Comparison of ENCODE assay signal across 23 cellular contexts in the genomic region with DNA sequence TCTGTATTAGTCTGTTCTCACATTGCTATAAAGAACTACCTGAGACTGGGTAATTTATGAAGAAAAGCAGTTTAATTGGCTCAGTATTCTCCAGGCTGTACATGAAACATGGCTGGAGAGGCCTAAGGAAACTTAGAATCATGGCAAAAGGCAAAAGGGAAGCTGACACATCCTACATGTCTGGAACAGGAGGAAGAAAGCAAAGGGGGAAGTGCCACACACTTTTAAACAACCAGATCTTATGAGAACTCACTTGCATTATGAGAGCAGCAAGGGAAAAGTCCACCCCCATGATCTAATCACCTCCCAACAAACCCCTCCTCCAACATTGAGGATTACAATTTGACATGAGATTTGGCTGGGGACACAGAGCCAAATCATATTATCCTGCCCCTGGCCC.
A peak's percentile ranks its signal among the peaks of the same experiment; 100 is the strongest.
DNase-seq lines count a peak whose midpoint lies in the region; ATAC-seq and TF ChIP-seq lines count a peak whose summit lies in the region.
"Had no signal": no experiment of that assay in that cellular context is flagged by ENCODE, and none has a peak within 500 bp of the region (broad histone marks: within the 10 kb centered on the region; RNA-seq: fewer than 3 reads in every experiment).

No MANE protein-coding gene starts in this region.

- H3K27me3 Mint-ChIP-seq in dendritic cell treated with granulocyte-macrophage colony-stimulating factor and Interleukin-4, amounts not matched to agents 40 ng/mL and 50 ng/mL, for 4 days: no peaks in the 10 kb centered on the region
- no peaks in the 10 kb centered on the region for H3K27me3 Mint-ChIP-seq in activated T-helper 1 cell treated with anti-CD3 and anti-CD28 coated beads, Interleukin-12 subunit alpha, Interleukin-12 subunit beta, Interleukin-2, Interleukin-4 antibody, amounts not matched to agents 30 ng/mL and 10 ng/mL and 1 ng/mL, durations not matched to agents 14 hours and 24 hours and 36 hours (ENCODE audit: insufficient read depth)

- TF ChIP-seq CTCF in NB4 (IDR thresholded peaks at IDR 0.05; ENCODE audit: low read depth, low read length): no peak

- peaks cover 6% of the 10 kb centered on the region for H3K36me3 Mint-ChIP-seq in dendritic cell treated with granulocyte-macrophage colony-stimulating factor and Interleukin-4, amounts not matched to agents 40 ng/mL and 50 ng/mL, for 4 days (ENCODE audit: low read depth)
- H3K36me3 Mint-ChIP-seq in activated T-helper 1 cell treated with anti-CD3 and anti-CD28 coated beads, Interleukin-12 subunit alpha, Interleukin-12 subunit beta, Interleukin-2, Interleukin-4 antibody, amounts not matched to agents 30 ng/mL and 10 ng/mL and 1 ng/mL, durations not matched to agents 14 hours and 24 hours and 36 hours (ENCODE audit: low read depth): no peaks in the 10 kb centered on the region

- intact Hi-C loops in dendritic cell treated with granulocyte-macrophage colony-stimulating factor and Interleukin-4, amounts not matched to agents 40 ng/mL and 50 ng/mL, for 4 days (cut with micrococcal nuclease): no loop called here
- intact Hi-C loops in activated T-helper 1 cell treated with anti-CD3 and anti-CD28 coated beads, Interleukin-12 subunit alpha, Interleukin-12 subunit beta, Interleukin-2, Interleukin-4 antibody, amounts not matched to agents 30 ng/mL and 10 ng/mL and 1 ng/mL, durations not matched to agents 14 hours and 24 hours and 36 hours (cut with micrococcal nuclease): no loop called here

- peaks cover 25% of the 10 kb centered on the region for H3K9me3 Mint-ChIP-seq in dendritic cell treated with granulocyte-macrophage colony-stimulating factor and Interleukin-4, amounts not matched to agents 40 ng/mL and 50 ng/mL, for 4 days
- H3K9me3 Mint-ChIP-seq in activated T-helper 1 cell treated with anti-CD3 and anti-CD28 coated beads, Interleukin-12 subunit alpha, Interleukin-12 subunit beta, Interleukin-2, Interleukin-4 antibody, amounts not matched to agents 30 ng/mL and 10 ng/mL and 1 ng/mL, durations not matched to agents 14 hours and 24 hours and 36 hours: peaks cover 18% of the 10 kb centered on the region

- ATAC-seq in HG02642 (IDR thresholded peaks at IDR 0.05; ENCODE audit: poor library complexity, unreplicated experiment): no peak
- ATAC-seq: GM12878, HCT116, K562 had no signal

- DNase-seq in AML-193 (lab: John Stamatoyannopoulos, UW) (peak; percentile 38 to 45), CD1c-positive myeloid dendritic cell (ENCODE audit: extremely low spot score) (peak; percentile 58), NB4 (ENCODE audit: low read depth) (peak; percentile 25), NCI-H187 treated with DMSO at 0.1 percent for 48 hours (lab: John Stamatoyannopoulos, UW) (no peak), NCI-H2107 treated with DMSO at 0.1 percent for 48 hours (lab: John Stamatoyannopoulos, UW; ENCODE audit: unreplicated experiment) (no peak)
- no peak for DNase-seq in activated T-helper 1 cell treated with anti-CD3 and anti-CD28 coated beads, Interleukin-12 subunit alpha, Interleukin-12 subunit beta, Interleukin-2, Interleukin-4 antibody, amounts not matched to agents 30 ng/mL and 10 ng/mL and 1 ng/mL, durations not matched to agents 14 hours and 24 hours and 36 hours (ENCODE audit: low spot score)
- DNase-seq: C1 segment of cervical spinal cord, DMS 273 treated with DMSO at 0.1 percent for 48 hours, GDM1, GOT3, NCI-H1105, NCI-H2081 treated with DMSO at 0.1 percent for 48 hours, NCI-H510A, NCI-H748 treated with DMSO at 0.1 percent for 48 hours, Peyer's patch, T-helper 1 cell, T-helper 9 cell had no signal

- H3K4me3 ChIP-seq in NB4 (ENCODE audit: low read depth, low read length): no peak overlapping the region
- H3K4me3 ChIP-seq: GM12878, K562, Peyer's patch, SK-N-MC had no signal

- H3K4me1 Mint-ChIP-seq in dendritic cell treated with granulocyte-macrophage colony-stimulating factor and Interleukin-4, amounts not matched to agents 40 ng/mL and 50 ng/mL, for 4 days (ENCODE audit: low read depth): peaks cover 34% of the 10 kb centered on the region
- H3K4me1 Mint-ChIP-seq in activated T-helper 1 cell treated with anti-CD3 and anti-CD28 coated beads, Interleukin-12 subunit alpha, Interleukin-12 subunit beta, Interleukin-2, Interleukin-4 antibody, amounts not matched to agents 30 ng/mL and 10 ng/mL and 1 ng/mL, durations not matched to agents 14 hours and 24 hours and 36 hours (ENCODE audit: low read depth): peaks cover 14% of the 10 kb centered on the region

- H3K27ac Mint-ChIP-seq in dendritic cell treated with granulocyte-macrophage colony-stimulating factor and Interleukin-4, amounts not matched to agents 40 ng/mL and 50 ng/mL, for 4 days: peak overlapping the region; percentile 19
- H3K27ac Mint-ChIP-seq in activated T-helper 1 cell treated with anti-CD3 and anti-CD28 coated beads, Interleukin-12 subunit alpha, Interleukin-12 subunit beta, Interleukin-2, Interleukin-4 antibody, amounts not matched to agents 30 ng/mL and 10 ng/mL and 1 ng/mL, durations not matched to agents 14 hours and 24 hours and 36 hours: no peak overlapping the region

- H3K4me3 Mint-ChIP-seq in dendritic cell treated with granulocyte-macrophage colony-stimulating factor and Interleukin-4, amounts not matched to agents 40 ng/mL and 50 ng/mL, for 4 days: no peak overlapping the region
- no peak overlapping the region for H3K4me3 Mint-ChIP-seq in activated T-helper 1 cell treated with anti-CD3 and anti-CD28 coated beads, Interleukin-12 subunit alpha, Interleukin-12 subunit beta, Interleukin-2, Interleukin-4 antibody, amounts not matched to agents 30 ng/mL and 10 ng/mL and 1 ng/mL, durations not matched to agents 14 hours and 24 hours and 36 hours

- no peak for TF ChIP-seq POLR2A in NB4 (IDR thresholded peaks at IDR 0.05; ENCODE audit: extremely low read depth, insufficient read length)

Comparison
In these comparisons a context has a peak if more than half of its experiments do, and no peak if none do; other contexts are left out.
1. DNase-seq: peak in AML-193 (2 of 2), CD1c-positive myeloid dendritic cell (single experiment) and NB4 (single experiment); none in NCI-H187 treated with DMSO at 0.1 percent for 48 hours (single experiment), activated T-helper 1 cell treated with anti-CD3 and anti-CD28 coated beads, Interleukin-12 subunit alpha, Interleukin-12 subunit beta, Interleukin-2, Interleukin-4 antibody, amounts not matched to agents 30 ng/mL and 10 ng/mL and 1 ng/mL, durations not matched to agents 14 hours and 24 hours and 36 hours (single experiment) and NCI-H2107 treated with DMSO at 0.1 percent for 48 hours (single experiment).